8 cellular contexts compared by ENCODE assay signal in the genomic region with DNA sequence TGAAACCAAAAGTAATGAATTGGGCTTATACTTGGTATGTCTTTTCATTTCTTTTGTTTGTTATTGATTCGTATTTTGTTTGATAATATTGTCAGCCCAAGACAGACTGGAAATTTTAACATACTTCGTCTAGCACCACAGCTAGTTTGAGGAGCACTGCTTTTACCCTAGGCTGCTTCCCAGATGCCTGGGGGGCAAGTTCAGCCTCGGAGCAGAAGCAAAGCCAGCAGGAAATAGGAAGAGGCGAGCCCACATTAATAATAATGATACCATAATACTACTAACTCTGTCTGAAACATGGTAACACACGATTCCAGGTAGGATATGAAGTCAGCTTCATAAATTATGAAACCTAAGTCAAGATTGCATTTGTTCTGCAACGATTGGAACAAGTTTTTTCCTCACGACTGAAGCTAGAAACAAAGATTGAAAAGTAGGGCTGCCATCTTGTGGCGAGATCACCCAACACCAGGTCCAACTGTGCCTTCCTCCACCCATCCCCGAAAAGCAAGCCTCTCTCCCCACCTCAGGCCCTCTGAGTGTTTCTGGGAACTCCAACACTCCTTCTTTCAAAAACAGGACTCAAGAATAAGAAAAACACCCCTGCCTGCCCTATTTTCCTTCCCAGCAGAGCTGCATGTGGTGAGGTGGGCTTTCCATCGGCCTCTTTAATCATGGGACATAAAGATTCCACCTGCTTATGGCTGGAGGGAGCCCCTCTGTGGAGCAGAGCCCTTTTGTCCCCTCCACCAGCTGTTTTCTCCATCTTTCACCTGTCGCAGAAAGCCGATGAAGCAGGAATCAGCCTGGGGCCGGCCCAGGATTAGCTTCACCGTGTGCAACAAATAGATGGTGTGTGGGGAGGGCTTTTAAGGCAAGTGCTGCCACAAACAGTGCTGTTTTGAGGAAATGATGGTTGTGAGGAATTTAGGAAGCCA.
DNase-seq lines count a peak whose midpoint lies in the region; ATAC-seq lines count a peak whose summit lies in the region.

No MANE protein-coding gene starts in this region.

- no peaks in the 10 kb centered on the region for H3K27me3 Mint-ChIP-seq in T-helper 2 cell treated with Interferon-gamma antibody and Interleukin-4, amounts not matched to agents 5 μg/mL and 100 μg/mL, for 36 hours (ENCODE audit: low read depth)

- H3K27ac Mint-ChIP-seq in T-helper 2 cell treated with Interferon-gamma antibody and Interleukin-4, amounts not matched to agents 5 μg/mL and 100 μg/mL, for 36 hours = no peak overlapping the region

- no peak for ATAC-seq in HG03159 (IDR thresholded peaks at IDR 0.05; ENCODE audit: unreplicated experiment)

- H3K4me1 Mint-ChIP-seq in T-helper 2 cell treated with Interferon-gamma antibody and Interleukin-4, amounts not matched to agents 5 μg/mL and 100 μg/mL, for 36 hours (ENCODE audit: low read depth) = no peaks in the 10 kb centered on the region

- H3K36me3 Mint-ChIP-seq in T-helper 2 cell treated with Interferon-gamma antibody and Interleukin-4, amounts not matched to agents 5 μg/mL and 100 μg/mL, for 36 hours (ENCODE audit: low read depth) = no peaks in the 10 kb centered on the region

- no peak overlapping the region for H3K4me3 Mint-ChIP-seq in T-helper 2 cell treated with Interferon-gamma antibody and Interleukin-4, amounts not matched to agents 5 μg/mL and 100 μg/mL, for 36 hours

- DNase-seq in DMS 273 (lab: John Stamatoyannopoulos, UW; ENCODE audit: unreplicated experiment) (peak; percentile 47), DMS 273 treated with DMSO at 0.1 percent for 48 hours (lab: John Stamatoyannopoulos, UW) (no peak), NCI-H1930 (lab: John Stamatoyannopoulos, UW) (peak; percentile 43 to 48), cerebellum (ENCODE audit: low spot score) (peak; percentile 3), pons (ENCODE audit: low spot score) (peak; percentile 45), CD1c-positive myeloid dendritic cell (ENCODE audit: extremely low spot score) (no peak)
- DNase-seq in T-helper 2 cell treated with Interferon-gamma antibody and Interleukin-4, amounts not matched to agents 5 μg/mL and 100 μg/mL, for 36 hours (ENCODE audit: low spot score) = no peak

- no peaks in the 10 kb centered on the region for H3K9me3 Mint-ChIP-seq in T-helper 2 cell treated with Interferon-gamma antibody and Interleukin-4, amounts not matched to agents 5 μg/mL and 100 μg/mL, for 36 hours

Comparison
In these comparisons a context has a peak if more than half of its experiments do, and no peak if none do; other contexts are left out.
1. DNase-seq: peak in DMS 273 (single experiment), NCI-H1930 (2 of 2), cerebellum (single experiment) and pons (single experiment); none in DMS 273 treated with DMSO at 0.1 percent for 48 hours (single experiment), CD1c-positive myeloid dendritic cell (single experiment) and T-helper 2 cell treated with Interferon-gamma antibody and Interleukin-4, amounts not matched to agents 5 μg/mL and 100 μg/mL, for 36 hours (single experiment).